In genomic region chr10:25278180-25278579, GRCh38 we compare ENCODE assay signal across 21 cellular contexts.
"Had no signal": no experiment of that assay in that cellular context is flagged by ENCODE, and none has a peak within 500 bp of the region (broad histone marks: within the 10 kb centered on the region; RNA-seq: fewer than 3 reads in every experiment).

No MANE protein-coding gene starts in this region.

- FAIRE-seq: endothelial cell of umbilical vein, keratinocyte had no signal

- H3K27ac ChIP-seq: coronary artery, dorsolateral prefrontal cortex, esophagus muscularis mucosa, foreskin keratinocyte, gastrocnemius medialis, heart right ventricle, left lung, lower lobe of right lung had no signal

- ATAC-seq: foreskin keratinocyte, gastrocnemius medialis, heart right ventricle, left cardiac atrium, left lung, left ventricle myocardium superior, lower lobe of right lung, mucosa of descending colon had no signal

- H3K4me1 ChIP-seq: esophagus muscularis mucosa, foreskin keratinocyte, gastrocnemius medialis, heart right ventricle, left lung, lower lobe of right lung had no signal

- H3K4me3 ChIP-seq: coronary artery, dorsolateral prefrontal cortex, esophagus muscularis mucosa, gastrocnemius medialis, heart right ventricle, left lung, lower lobe of right lung, mucosa of descending colon had no signal

- H3K27me3 ChIP-seq: dorsolateral prefrontal cortex, esophagus muscularis mucosa, foreskin keratinocyte, gastrocnemius medialis, heart right ventricle, left lung had no signal

- H3K9me3 ChIP-seq: gastrocnemius medialis had no signal

- H3K36me3 ChIP-seq: esophagus muscularis mucosa, gastrocnemius medialis, heart right ventricle, left lung, lower lobe of right lung had no signal

- DNase-seq: dermis blood vessel endothelial cell; dorsolateral prefrontal cortex; effector CD4-positive, alpha-beta T cell; effector memory CD4-positive, alpha-beta T cell; foreskin keratinocyte; gastrocnemius medialis; glutamatergic neuron; head of caudate nucleus; heart right ventricle; hippocampal formation; left cardiac atrium; left lung; left ventricle myocardium superior; lower lobe of right lung; mesenchymal stem cell; mucosa of descending colon; naive B cell had no signal
